In the genomic region with DNA sequence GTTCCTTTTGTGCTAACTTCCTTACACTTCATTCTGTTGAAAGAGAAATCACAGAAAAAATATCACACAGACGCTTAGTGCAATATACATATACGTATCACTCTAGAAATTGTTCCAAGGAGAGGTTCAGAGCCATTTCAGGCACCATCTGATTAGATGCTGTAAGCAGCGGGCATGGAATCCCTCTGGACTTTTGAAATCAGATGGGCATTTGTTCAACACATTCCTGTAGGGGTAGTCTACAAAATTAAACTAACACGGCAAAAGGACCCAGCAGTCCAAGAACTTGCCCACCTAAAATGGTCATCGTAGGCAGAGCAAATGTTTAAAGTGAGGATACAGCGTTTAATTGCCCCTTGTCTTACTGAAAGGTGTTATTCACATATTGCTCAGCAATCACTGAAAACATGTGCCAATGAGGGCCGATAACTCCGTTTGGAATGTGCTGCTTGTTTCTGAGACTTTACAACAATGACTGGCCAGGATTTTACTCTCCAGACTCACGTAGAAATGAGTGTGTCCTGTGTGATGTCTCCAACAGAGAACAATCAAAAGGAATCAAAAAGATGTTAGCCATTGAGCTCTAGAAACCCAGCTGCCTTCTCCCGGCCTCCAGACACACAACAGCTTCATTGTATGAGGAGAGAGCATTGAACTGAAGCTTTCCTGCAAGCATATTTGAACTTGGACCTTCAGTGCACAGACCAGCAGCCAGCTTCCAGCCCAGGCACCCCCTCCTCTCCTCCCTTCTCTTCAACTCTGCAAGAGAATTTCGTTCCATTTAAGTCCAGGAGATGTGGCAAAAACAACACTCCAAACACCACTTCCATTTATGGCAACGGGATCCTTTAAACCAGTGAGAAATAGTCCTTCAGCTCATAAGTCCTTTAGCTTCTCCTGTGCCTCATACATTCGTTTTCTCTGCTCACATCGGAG, we compare ENCODE assay signal across 1 cellular context.
A peak's percentile ranks its signal among the peaks of the same experiment; 100 is the strongest.
TF ChIP-seq lines count a peak whose summit lies in the region.

No MANE protein-coding gene starts in this region.

TF ChIP-seq in HepG2, 621 proteins besides CTCF, POLR2A, EP300 and RAD21 (continued from another document and continues in another):
- TF ChIP-seq ARID4A (CRISPR knock-in tag; IDR thresholded peaks at IDR 0.05; ENCODE audit: borderline replicate concordance), result peak; percentile 40; the same call in 1 of the 2 replicates
- peak; percentile 91; the same call in 1 of the 2 replicates for TF ChIP-seq RXRA (CRISPR knock-in tag; IDR thresholded peaks at IDR 0.05)
- TF ChIP-seq CBX1 (IDR thresholded peaks at IDR 0.05; ENCODE audit: low read depth), result peak; percentile 24
- TF ChIP-seq NCOA5 (CRISPR knock-in tag; IDR thresholded peaks at IDR 0.05), result no peak
- no peak for TF ChIP-seq ZNF326 (CRISPR knock-in tag; IDR thresholded peaks at IDR 0.05; ENCODE audit: borderline replicate concordance)
- TF ChIP-seq PPARG (CRISPR knock-in tag; conservative IDR thresholded peaks at IDR 0.05), result peak; percentile 37; the same call in 1 of the 2 replicates
- no peak for TF ChIP-seq HHEX (CRISPR knock-in tag; IDR thresholded peaks at IDR 0.05)
- no peak for TF ChIP-seq RARG (CRISPR knock-in tag; IDR thresholded peaks at IDR 0.05; ENCODE audit: low read depth)
- TF ChIP-seq, protein P1, sequence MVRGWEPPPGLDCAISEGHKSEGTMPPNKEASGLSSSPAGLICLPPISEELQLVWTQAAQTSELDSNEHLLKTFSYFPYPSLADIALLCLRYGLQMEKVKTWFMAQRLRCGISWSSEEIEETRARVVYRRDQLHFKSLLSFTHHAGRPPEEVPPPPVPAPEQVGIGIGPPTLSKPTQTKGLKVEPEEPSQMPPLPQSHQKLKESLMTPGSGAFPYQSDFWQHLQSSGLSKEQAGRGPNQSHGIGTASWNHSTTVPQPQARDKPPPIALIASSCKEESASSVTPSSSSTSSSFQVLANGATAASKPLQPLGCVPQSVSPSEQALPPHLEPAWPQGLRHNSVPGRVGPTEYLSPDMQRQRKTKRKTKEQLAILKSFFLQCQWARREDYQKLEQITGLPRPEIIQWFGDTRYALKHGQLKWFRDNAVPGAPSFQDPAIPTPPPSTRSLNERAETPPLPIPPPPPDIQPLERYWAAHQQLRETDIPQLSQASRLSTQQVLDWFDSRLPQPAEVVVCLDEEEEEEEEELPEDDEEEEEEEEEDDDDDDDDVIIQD (CRISPR knock-in tag; IDR thresholded peaks at IDR 0.05; ENCODE audit: low read depth), result peak; percentile 70; the same call in 1 of the 2 replicates
- TF ChIP-seq ATAD3A (CRISPR knock-in tag; IDR thresholded peaks at IDR 0.05), result no peak
- TF ChIP-seq HNRNPLL (IDR thresholded peaks at IDR 0.05; ENCODE audit: low read depth, low read length, poor library complexity, severe bottlenecking), result no peak
- no peak for TF ChIP-seq GTF3A (CRISPR knock-in tag; conservative IDR thresholded peaks at IDR 0.05)
- TF ChIP-seq, protein P2, sequence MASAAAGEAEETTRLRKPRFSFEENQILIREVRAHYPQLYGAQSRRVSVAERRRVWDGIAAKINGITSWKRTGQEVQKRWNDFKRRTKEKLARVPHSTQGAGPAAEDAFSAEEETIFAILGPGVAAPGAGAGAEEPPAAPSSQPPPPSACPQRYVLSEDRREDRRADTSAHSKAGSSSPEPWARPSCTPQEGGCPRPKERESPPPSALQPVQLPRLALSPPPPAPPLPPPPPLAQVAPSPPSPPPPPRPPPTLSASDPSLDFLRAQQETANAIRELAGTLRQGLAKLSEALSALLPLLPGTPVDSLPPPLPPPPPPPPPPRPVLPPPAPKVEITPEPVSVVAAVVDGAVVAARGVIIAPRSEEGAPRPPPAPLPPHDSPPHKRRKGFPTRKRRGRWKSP (CRISPR knock-in tag; IDR thresholded peaks at IDR 0.05), result no peak
- TF ChIP-seq THAP9 (CRISPR knock-in tag; IDR thresholded peaks at IDR 0.05; ENCODE audit: borderline replicate concordance), result no peak
- TF ChIP-seq MTF1 (CRISPR knock-in tag; IDR thresholded peaks at IDR 0.05), result no peak
- no peak for TF ChIP-seq RBAK (CRISPR knock-in tag; IDR thresholded peaks at IDR 0.05)
- TF ChIP-seq HOXA7 (CRISPR knock-in tag; IDR thresholded peaks at IDR 0.05), result no peak
- TF ChIP-seq, protein P3, sequence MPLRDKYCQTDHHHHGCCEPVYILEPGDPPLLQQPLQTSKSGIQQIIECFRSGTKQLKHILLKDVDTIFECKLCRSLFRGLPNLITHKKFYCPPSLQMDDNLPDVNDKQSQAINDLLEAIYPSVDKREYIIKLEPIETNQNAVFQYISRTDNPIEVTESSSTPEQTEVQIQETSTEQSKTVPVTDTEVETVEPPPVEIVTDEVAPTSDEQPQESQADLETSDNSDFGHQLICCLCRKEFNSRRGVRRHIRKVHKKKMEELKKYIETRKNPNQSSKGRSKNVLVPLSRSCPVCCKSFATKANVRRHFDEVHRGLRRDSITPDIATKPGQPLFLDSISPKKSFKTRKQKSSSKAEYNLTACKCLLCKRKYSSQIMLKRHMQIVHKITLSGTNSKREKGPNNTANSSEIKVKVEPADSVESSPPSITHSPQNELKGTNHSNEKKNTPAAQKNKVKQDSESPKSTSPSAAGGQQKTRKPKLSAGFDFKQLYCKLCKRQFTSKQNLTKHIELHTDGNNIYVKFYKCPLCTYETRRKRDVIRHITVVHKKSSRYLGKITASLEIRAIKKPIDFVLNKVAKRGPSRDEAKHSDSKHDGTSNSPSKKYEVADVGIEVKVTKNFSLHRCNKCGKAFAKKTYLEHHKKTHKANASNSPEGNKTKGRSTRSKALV (CRISPR knock-in tag; IDR thresholded peaks at IDR 0.05), result no peak
- TF ChIP-seq ZNF335 (CRISPR knock-in tag; IDR thresholded peaks at IDR 0.05), result no peak
- TF ChIP-seq SALL2 (CRISPR knock-in tag; IDR thresholded peaks at IDR 0.05), result no peak
- no peak for TF ChIP-seq SETDB1 (CRISPR knock-in tag; IDR thresholded peaks at IDR 0.05; ENCODE audit: borderline replicate concordance)
- no peak for TF ChIP-seq NPAS2 (CRISPR knock-in tag; IDR thresholded peaks at IDR 0.05; ENCODE audit: borderline replicate concordance)
- 0 out of 2 replicates have a peak, but pooled peaks have one; percentile 40 for TF ChIP-seq MAZ (IDR thresholded peaks at IDR 0.05; ENCODE audit: borderline replicate concordance, low read depth, low read length)
- 0 out of 2 replicates have a peak, but pooled peaks have one; percentile 36 for TF ChIP-seq MAZ (CRISPR knock-in tag; IDR thresholded peaks at IDR 0.05; ENCODE audit: low read depth)
- TF ChIP-seq, protein P4, sequence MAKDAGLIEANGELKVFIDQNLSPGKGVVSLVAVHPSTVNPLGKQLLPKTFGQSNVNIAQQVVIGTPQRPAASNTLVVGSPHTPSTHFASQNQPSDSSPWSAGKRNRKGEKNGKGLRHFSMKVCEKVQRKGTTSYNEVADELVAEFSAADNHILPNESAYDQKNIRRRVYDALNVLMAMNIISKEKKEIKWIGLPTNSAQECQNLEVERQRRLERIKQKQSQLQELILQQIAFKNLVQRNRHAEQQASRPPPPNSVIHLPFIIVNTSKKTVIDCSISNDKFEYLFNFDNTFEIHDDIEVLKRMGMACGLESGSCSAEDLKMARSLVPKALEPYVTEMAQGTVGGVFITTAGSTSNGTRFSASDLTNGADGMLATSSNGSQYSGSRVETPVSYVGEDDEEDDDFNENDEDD (CRISPR knock-in tag; IDR thresholded peaks at IDR 0.05; ENCODE audit: borderline replicate concordance), result no peak
- TF ChIP-seq, protein P5, sequence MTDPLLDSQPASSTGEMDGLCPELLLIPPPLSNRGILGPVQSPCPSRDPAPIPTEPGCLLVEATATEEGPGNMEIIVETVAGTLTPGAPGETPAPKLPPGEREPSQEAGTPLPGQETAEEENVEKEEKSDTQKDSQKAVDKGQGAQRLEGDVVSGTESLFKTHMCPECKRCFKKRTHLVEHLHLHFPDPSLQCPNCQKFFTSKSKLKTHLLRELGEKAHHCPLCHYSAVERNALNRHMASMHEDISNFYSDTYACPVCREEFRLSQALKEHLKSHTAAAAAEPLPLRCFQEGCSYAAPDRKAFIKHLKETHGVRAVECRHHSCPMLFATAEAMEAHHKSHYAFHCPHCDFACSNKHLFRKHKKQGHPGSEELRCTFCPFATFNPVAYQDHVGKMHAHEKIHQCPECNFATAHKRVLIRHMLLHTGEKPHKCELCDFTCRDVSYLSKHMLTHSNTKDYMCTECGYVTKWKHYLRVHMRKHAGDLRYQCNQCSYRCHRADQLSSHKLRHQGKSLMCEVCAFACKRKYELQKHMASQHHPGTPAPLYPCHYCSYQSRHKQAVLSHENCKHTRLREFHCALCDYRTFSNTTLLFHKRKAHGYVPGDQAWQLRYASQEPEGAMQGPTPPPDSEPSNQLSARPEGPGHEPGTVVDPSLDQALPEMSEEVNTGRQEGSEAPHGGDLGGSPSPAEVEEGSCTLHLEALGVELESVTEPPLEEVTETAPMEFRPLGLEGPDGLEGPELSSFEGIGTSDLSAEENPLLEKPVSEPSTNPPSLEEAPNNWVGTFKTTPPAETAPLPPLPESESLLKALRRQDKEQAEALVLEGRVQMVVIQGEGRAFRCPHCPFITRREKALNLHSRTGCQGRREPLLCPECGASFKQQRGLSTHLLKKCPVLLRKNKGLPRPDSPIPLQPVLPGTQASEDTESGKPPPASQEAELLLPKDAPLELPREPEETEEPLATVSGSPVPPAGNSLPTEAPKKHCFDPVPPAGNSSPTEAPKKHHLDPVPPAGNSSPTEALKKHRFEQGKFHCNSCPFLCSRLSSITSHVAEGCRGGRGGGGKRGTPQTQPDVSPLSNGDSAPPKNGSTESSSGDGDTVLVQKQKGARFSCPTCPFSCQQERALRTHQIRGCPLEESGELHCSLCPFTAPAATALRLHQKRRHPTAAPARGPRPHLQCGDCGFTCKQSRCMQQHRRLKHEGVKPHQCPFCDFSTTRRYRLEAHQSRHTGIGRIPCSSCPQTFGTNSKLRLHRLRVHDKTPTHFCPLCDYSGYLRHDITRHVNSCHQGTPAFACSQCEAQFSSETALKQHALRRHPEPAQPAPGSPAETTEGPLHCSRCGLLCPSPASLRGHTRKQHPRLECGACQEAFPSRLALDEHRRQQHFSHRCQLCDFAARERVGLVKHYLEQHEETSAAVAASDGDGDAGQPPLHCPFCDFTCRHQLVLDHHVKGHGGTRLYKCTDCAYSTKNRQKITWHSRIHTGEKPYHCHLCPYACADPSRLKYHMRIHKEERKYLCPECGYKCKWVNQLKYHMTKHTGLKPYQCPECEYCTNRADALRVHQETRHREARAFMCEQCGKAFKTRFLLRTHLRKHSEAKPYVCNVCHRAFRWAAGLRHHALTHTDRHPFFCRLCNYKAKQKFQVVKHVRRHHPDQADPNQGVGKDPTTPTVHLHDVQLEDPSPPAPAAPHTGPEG (CRISPR knock-in tag; IDR thresholded peaks at IDR 0.05), result no peak
- no peak for TF ChIP-seq RBM22 (optimal IDR thresholded peaks at IDR 0.05; ENCODE audit: low read length)
- TF ChIP-seq KAT2B (IDR thresholded peaks at IDR 0.05; ENCODE audit: borderline replicate concordance, low read depth, low read length), result no peak
- TF ChIP-seq ZNF331 (CRISPR knock-in tag; IDR thresholded peaks at IDR 0.05), result peak; percentile 39; the same call in 1 of the 2 replicates
- TF ChIP-seq POGZ (CRISPR knock-in tag; IDR thresholded peaks at IDR 0.05), result peak; percentile 79; the same call in 1 of the 2 replicates
- TF ChIP-seq ELF4 (CRISPR knock-in tag; IDR thresholded peaks at IDR 0.05; ENCODE audit: borderline replicate concordance), result no peak
- no peak for TF ChIP-seq ZNF737 (CRISPR knock-in tag; IDR thresholded peaks at IDR 0.05; ENCODE audit: borderline replicate concordance)
- 0 out of 2 replicates have a peak, but pooled peaks have one; percentile 34 for TF ChIP-seq ZNF543 (CRISPR knock-in tag; IDR thresholded peaks at IDR 0.05)
- no peak for TF ChIP-seq ZNF10 (CRISPR knock-in tag; IDR thresholded peaks at IDR 0.05; ENCODE audit: borderline replicate concordance, low read depth)
- TF ChIP-seq ZNF451 (CRISPR knock-in tag; IDR thresholded peaks at IDR 0.05), result no peak
- TF ChIP-seq KLF11 (CRISPR knock-in tag; IDR thresholded peaks at IDR 0.05), result no peak
